ENCODE assay signal across 1 cellular context in the genomic region with DNA sequence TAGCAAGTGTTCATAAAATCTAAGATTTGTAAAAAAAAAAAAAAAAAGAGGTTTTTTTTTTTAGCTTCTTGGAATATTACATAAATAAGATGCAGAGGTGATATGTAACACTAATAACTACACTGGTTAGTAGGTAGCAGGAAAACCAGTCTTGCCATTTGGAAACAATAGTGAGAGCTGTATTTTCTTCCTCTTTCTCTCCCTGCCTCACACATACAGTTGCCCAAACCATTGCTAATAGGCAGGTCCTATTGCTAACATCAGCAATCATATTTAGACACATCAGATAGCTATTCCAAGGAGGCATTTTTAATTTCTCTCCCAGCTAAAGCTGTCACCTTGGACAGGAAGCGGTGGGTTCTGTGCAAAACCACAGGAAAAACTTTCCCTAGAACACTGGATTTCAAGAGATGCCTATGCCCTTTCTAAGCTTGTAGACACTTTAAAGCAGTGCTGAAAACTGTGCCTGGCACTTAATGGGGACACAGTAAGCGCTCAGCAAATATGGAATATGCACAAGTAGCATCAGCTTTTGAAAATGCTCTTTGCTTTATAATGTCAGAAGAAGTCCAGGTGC.
TF ChIP-seq lines count a peak whose summit lies in the region.

No MANE protein-coding gene starts in this region.

TF ChIP-seq in HepG2, 621 proteins besides CTCF, POLR2A, EP300 and RAD21 (continued from another document):
- TF ChIP-seq, protein P1, sequence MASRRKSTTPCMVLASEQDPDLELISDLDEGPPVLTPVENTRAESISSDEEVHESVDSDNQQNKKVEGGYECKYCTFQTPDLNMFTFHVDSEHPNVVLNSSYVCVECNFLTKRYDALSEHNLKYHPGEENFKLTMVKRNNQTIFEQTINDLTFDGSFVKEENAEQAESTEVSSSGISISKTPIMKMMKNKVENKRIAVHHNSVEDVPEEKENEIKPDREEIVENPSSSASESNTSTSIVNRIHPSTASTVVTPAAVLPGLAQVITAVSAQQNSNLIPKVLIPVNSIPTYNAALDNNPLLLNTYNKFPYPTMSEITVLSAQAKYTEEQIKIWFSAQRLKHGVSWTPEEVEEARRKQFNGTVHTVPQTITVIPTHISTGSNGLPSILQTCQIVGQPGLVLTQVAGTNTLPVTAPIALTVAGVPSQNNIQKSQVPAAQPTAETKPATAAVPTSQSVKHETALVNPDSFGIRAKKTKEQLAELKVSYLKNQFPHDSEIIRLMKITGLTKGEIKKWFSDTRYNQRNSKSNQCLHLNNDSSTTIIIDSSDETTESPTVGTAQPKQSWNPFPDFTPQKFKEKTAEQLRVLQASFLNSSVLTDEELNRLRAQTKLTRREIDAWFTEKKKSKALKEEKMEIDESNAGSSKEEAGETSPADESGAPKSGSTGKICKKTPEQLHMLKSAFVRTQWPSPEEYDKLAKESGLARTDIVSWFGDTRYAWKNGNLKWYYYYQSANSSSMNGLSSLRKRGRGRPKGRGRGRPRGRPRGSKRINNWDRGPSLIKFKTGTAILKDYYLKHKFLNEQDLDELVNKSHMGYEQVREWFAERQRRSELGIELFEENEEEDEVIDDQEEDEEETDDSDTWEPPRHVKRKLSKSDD (CRISPR knock-in tag; IDR thresholded peaks at IDR 0.05; ENCODE audit: low read depth), result no peak
- no peak for TF ChIP-seq ZNF234 (CRISPR knock-in tag; conservative IDR thresholded peaks at IDR 0.05)
- TF ChIP-seq, protein P2, sequence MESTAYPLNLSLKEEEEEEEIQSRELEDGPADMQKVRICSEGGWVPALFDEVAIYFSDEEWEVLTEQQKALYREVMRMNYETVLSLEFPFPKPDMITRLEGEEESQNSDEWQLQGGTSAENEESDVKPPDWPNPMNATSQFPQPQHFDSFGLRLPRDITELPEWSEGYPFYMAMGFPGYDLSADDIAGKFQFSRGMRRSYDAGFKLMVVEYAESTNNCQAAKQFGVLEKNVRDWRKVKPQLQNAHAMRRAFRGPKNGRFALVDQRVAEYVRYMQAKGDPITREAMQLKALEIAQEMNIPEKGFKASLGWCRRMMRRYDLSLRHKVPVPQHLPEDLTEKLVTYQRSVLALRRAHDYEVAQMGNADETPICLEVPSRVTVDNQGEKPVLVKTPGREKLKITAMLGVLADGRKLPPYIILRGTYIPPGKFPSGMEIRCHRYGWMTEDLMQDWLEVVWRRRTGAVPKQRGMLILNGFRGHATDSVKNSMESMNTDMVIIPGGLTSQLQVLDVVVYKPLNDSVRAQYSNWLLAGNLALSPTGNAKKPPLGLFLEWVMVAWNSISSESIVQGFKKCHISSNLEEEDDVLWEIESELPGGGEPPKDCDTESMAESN (CRISPR knock-in tag; conservative IDR thresholded peaks at IDR 0.05), result no peak
- TF ChIP-seq FOXA3 (CRISPR knock-in tag; IDR thresholded peaks at IDR 0.05), result no peak
- TF ChIP-seq CENPT (CRISPR knock-in tag; IDR thresholded peaks at IDR 0.05; ENCODE audit: low read depth), result no peak
- TF ChIP-seq, protein P3, sequence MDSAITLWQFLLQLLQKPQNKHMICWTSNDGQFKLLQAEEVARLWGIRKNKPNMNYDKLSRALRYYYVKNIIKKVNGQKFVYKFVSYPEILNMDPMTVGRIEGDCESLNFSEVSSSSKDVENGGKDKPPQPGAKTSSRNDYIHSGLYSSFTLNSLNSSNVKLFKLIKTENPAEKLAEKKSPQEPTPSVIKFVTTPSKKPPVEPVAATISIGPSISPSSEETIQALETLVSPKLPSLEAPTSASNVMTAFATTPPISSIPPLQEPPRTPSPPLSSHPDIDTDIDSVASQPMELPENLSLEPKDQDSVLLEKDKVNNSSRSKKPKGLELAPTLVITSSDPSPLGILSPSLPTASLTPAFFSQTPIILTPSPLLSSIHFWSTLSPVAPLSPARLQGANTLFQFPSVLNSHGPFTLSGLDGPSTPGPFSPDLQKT (CRISPR knock-in tag; IDR thresholded peaks at IDR 0.05; ENCODE audit: borderline replicate concordance), result no peak
- TF ChIP-seq, protein P4, sequence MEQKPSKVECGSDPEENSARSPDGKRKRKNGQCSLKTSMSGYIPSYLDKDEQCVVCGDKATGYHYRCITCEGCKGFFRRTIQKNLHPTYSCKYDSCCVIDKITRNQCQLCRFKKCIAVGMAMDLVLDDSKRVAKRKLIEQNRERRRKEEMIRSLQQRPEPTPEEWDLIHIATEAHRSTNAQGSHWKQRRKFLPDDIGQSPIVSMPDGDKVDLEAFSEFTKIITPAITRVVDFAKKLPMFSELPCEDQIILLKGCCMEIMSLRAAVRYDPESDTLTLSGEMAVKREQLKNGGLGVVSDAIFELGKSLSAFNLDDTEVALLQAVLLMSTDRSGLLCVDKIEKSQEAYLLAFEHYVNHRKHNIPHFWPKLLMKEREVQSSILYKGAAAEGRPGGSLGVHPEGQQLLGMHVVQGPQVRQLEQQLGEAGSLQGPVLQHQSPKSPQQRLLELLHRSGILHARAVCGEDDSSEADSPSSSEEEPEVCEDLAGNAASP (CRISPR knock-in tag; IDR thresholded peaks at IDR 0.05; ENCODE audit: borderline replicate concordance), result no peak
